28 cellular contexts compared by ENCODE assay signal in the genomic region with DNA sequence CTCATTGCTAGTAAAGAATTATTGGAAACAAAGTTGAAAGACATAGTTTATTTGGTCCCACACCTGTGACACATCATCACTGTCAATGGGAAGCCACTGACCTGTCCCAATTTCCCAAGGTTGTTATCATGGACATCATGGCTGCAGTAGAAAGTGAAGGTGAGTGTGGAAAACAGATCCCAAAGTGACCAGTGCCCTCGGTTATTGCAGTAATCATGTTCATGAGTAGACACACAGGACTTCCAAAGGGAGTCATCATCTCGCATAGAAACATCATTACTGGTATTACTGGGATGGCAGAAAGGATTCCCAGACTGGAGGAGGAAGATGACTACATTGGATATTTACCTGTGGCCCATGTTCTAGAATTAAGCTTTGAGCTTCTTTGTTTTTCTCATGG. TPM values are rescaled to one million over a fixed set of nuclear protein-coding genes. Genes with fewer than 3 reads are reported as not detected.
"Had no signal": no experiment of that assay in that cellular context is flagged by ENCODE, and none has a peak within 500 bp of the region (broad histone marks: within the 10 kb centered on the region; RNA-seq: fewer than 3 reads in every experiment).

No MANE protein-coding gene starts in this region.

- DNase-seq: colonic mucosa; cortex of kidney; dermis blood vessel endothelial cell; dorsolateral prefrontal cortex; effector CD4-positive, alpha-beta T cell; effector CD8-positive, alpha-beta T cell; effector memory CD4-positive, alpha-beta T cell; effector memory CD8-positive, alpha-beta T cell; endodermal cell; erythroblast; esophagus squamous epithelium; foreskin fibroblast; foreskin keratinocyte; foreskin melanocyte; gastrocnemius medialis; glutamatergic neuron; head of caudate nucleus; heart left ventricle had no signal

- H3K27ac ChIP-seq: colonic mucosa, coronary artery, epithelial cell of prostate, esophagus muscularis mucosa, esophagus squamous epithelium, foreskin keratinocyte, gastrocnemius medialis, gastroesophageal sphincter, heart left ventricle had no signal

- H3K4me3 ChIP-seq: colonic mucosa, coronary artery, dorsolateral prefrontal cortex, esophagus muscularis mucosa, esophagus squamous epithelium, gastrocnemius medialis, gastroesophageal sphincter, heart left ventricle had no signal

- ATAC-seq: effector memory CD8-positive, alpha-beta T cell; esophagus mucosa; foreskin keratinocyte; gastrocnemius medialis; gastroesophageal sphincter; heart left ventricle had no signal

- FAIRE-seq: colon, endometrium, endothelial cell of umbilical vein, frontal cortex had no signal

- H3K27me3 ChIP-seq: colonic mucosa, dorsolateral prefrontal cortex, esophagus muscularis mucosa, esophagus squamous epithelium, gastrocnemius medialis, gastroesophageal sphincter, heart left ventricle had no signal

- H3K36me3 ChIP-seq: colonic mucosa, esophagus muscularis mucosa, gastrocnemius medialis, gastroesophageal sphincter, heart left ventricle had no signal

- H3K4me1 ChIP-seq: colonic mucosa, foreskin keratinocyte, gastrocnemius medialis had no signal

- H3K9me3 ChIP-seq: colonic mucosa, esophagus muscularis mucosa, esophagus squamous epithelium, gastrocnemius medialis, gastroesophageal sphincter, heart left ventricle had no signal

RNA-seq across cellular contexts. Expression of a gene that starts 14.7 kb away (rescaled TPM):
- total RNA-seq: fibroblast of villous mesenchyme had no signal
